ENCODE assay signal across 9 cellular contexts in the genomic region with DNA sequence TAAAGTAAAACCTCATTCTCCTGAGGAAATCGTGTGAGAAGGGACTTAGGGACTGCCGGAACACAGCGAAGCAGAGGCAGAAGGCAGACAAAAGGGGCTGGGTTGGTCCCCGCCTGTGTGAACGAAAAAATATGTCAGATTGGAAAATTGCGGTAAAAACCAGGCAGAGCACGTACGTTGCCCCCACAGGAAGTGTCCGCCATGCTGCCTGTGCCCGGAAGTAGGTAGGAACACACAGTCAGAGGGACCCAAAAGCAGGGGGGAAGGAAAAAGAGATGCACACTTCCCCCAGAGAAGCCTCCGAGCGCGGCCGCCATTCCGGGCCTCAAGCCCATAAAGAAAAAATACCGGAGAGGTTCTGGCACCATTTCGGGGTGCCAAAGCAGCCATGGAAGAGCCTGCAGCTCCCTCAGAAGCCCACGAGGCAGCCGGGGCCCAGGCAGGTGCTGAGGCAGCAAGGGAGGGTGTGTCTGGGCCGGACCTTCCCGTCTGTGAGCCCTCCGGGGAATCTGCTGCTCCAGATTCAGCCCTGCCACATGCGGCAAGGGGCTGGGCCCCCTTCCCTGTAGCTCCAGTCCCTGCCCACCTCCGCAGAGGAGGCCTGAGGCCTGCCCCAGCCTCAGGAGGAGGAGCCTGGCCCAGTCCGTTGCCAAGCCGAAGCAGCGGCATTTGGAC. TPM values are rescaled to one million over a fixed set of nuclear protein-coding genes. Genes with fewer than 3 reads are reported as not detected.
DNase-seq lines count a peak whose midpoint lies in the region; ATAC-seq and TF ChIP-seq lines count a peak whose summit lies in the region.
"Had no signal": no experiment of that assay in that cellular context is flagged by ENCODE, and none has a peak within 500 bp of the region (broad histone marks: within the 10 kb centered on the region; RNA-seq: fewer than 3 reads in every experiment).

A gene (plus strand): TSS at position 280 of the 675 bp plus-strand sequence. CDS start 109 bp downstream, at position 389.

- DNase-seq in activated CD4-positive, CD25-positive, alpha-beta regulatory T cell treated with anti-CD3 and anti-CD28 coated beads, Interleukin-2, amount 50 U/mL, for 16 hours (ENCODE audit: low read depth, low spot score) = peak; percentile 6
- no peak for DNase-seq in activated CD4-positive, CD25-positive, alpha-beta regulatory T cell treated with anti-CD3 and anti-CD28 coated beads, Interleukin-2, amount 50 U/mL, for 72 hours
- DNase-seq in PC-3 (no peak), left colon (peak in 1 of 2 donors; percentile 30)
- DNase-seq in activated naive CD8-positive, alpha-beta T cell treated with anti-CD3 and anti-CD28 coated beads, Interleukin-2, amount 50 U/mL, for 24 hours = peak; percentile 9

- no peaks in the 10 kb centered on the region for H3K9me3 ChIP-seq in PC-3 (ENCODE audit: low read length)

- peaks cover 2% of the 10 kb centered on the region for H3K4me1 Mint-ChIP-seq in activated naive CD8-positive, alpha-beta T cell treated with anti-CD3 and anti-CD28 coated beads, Interleukin-2, amount 50 U/mL, for 24 hours
- H3K4me1 Mint-ChIP-seq in stimulated activated memory B cell treated with anti-CD40 and anti-IgM and Interleukin-4, amounts not matched to agents 10 μg/mL and 1 μg/mL and 100 μg/mL, for 72 hours = no peaks in the 10 kb centered on the region

- H3F3A ChIP-seq in PC-3 (ENCODE audit: low read length, unreplicated experiment) = no peaks in the 10 kb centered on the region

- peak within 1 kb of the TSS; percentile 49 for H3K27ac Mint-ChIP-seq in activated naive CD8-positive, alpha-beta T cell treated with anti-CD3 and anti-CD28 coated beads, Interleukin-2, amount 50 U/mL, for 24 hours
- peak within 1 kb of the TSS; percentile 37 for H3K27ac Mint-ChIP-seq in stimulated activated memory B cell treated with anti-CD40 and anti-IgM and Interleukin-4, amounts not matched to agents 10 μg/mL and 1 μg/mL and 100 μg/mL, for 72 hours
- H3K27ac Mint-ChIP-seq: activated naive CD4-positive, alpha-beta T cell treated with anti-CD3 and anti-CD28 coated beads, Interleukin-2, amount 50 U/mL, for 72 hours had no signal

- 0 out of 2 replicates have a peak within 1 kb of the TSS, but pooled peaks have one; percentile 30 for H3K4me2 ChIP-seq in PC-3 (ENCODE audit: low read length)

- no peak for TF ChIP-seq CTCF in PC-3 (conservative IDR thresholded peaks at IDR 0.05; ENCODE audit: low read depth, low read length)

- intact Hi-C loops in PC-3 (cut with micrococcal nuclease) = no loop called here
- intact Hi-C loops in left colon (cut with DNase I, micrococcal nuclease) = no loop called here

- H3K27me3 Mint-ChIP-seq in activated naive CD8-positive, alpha-beta T cell treated with anti-CD3 and anti-CD28 coated beads, Interleukin-2, amount 50 U/mL, for 24 hours = peaks cover 2% of the 10 kb centered on the region
- H3K27me3 Mint-ChIP-seq in stimulated activated memory B cell treated with anti-CD40 and anti-IgM and Interleukin-4, amounts not matched to agents 10 μg/mL and 1 μg/mL and 100 μg/mL, for 72 hours = no peaks in the 10 kb centered on the region

- H3K4me3 Mint-ChIP-seq in activated naive CD8-positive, alpha-beta T cell treated with anti-CD3 and anti-CD28 coated beads, Interleukin-2, amount 50 U/mL, for 24 hours = peak within 1 kb of the TSS; percentile 69
- H3K4me3 Mint-ChIP-seq in stimulated activated memory B cell treated with anti-CD40 and anti-IgM and Interleukin-4, amounts not matched to agents 10 μg/mL and 1 μg/mL and 100 μg/mL, for 72 hours = peak within 1 kb of the TSS; percentile 66

- H3K36me3 Mint-ChIP-seq in activated naive CD8-positive, alpha-beta T cell treated with anti-CD3 and anti-CD28 coated beads, Interleukin-2, amount 50 U/mL, for 24 hours (ENCODE audit: low read depth) = no peaks in the 10 kb centered on the region
- no peaks in the 10 kb centered on the region for H3K36me3 Mint-ChIP-seq in stimulated activated memory B cell treated with anti-CD40 and anti-IgM and Interleukin-4, amounts not matched to agents 10 μg/mL and 1 μg/mL and 100 μg/mL, for 72 hours

- 0 out of 2 replicates have a peak within 1 kb of the TSS, but pooled peaks have one; percentile 5 for H3K4me3 ChIP-seq in PC-3 (ENCODE audit: low read length)

- POLR2A ChIA-PET in PC-3 (lab: Charles Lee; ENCODE audit: unreplicated experiment) = no interaction called here

- H3K27ac ChIP-seq in PC-3 (ENCODE audit: low read length) = peak within 1 kb of the TSS; percentile 28

- no TSS peak for BruUV-seq in PC-3 (replicated peaks; lab: Mats Ljungman, UMichigan)

- ATAC-seq in PC-3 = no peak
- peak; percentile 59 for ATAC-seq in activated naive CD8-positive, alpha-beta T cell treated with anti-CD3 and anti-CD28 coated beads, Interleukin-2, amount 50 U/mL, for 24 hours
- peak; percentile 53 for ATAC-seq in left colon
- ATAC-seq in stimulated activated memory B cell treated with anti-CD40 and anti-IgM and Interleukin-4, amounts not matched to agents 10 μg/mL and 1 μg/mL and 100 μg/mL, for 72 hours = peak; percentile 20
- no peak for ATAC-seq in HG03442 (IDR thresholded peaks at IDR 0.05; ENCODE audit: unreplicated experiment)
- no peak for ATAC-seq in GM18498 (IDR thresholded peaks at IDR 0.05; ENCODE audit: unreplicated experiment)

- no peaks in the 10 kb centered on the region for H3K27me3 ChIP-seq in PC-3 (ENCODE audit: low read length)

- no peaks in the 10 kb centered on the region for H3K36me3 ChIP-seq in PC-3 (ENCODE audit: low read depth, low read length)

- H3K9me3 Mint-ChIP-seq in activated naive CD8-positive, alpha-beta T cell treated with anti-CD3 and anti-CD28 coated beads, Interleukin-2, amount 50 U/mL, for 24 hours = no peaks in the 10 kb centered on the region
- H3K9me3 Mint-ChIP-seq in stimulated activated memory B cell treated with anti-CD40 and anti-IgM and Interleukin-4, amounts not matched to agents 10 μg/mL and 1 μg/mL and 100 μg/mL, for 72 hours = peaks cover 8% of the 10 kb centered on the region

- H4K20me1 ChIP-seq in PC-3 (ENCODE audit: low read length) = no peaks in the 10 kb centered on the region

- H3K79me2 ChIP-seq in PC-3 (ENCODE audit: low read length) = no peaks in the 10 kb centered on the region

- no peaks in the 10 kb centered on the region for H3K4me1 ChIP-seq in PC-3 (ENCODE audit: insufficient read depth, low read length)

- peak within 1 kb of the TSS; percentile 27; the same call in 1 of the 2 replicates for H3K9ac ChIP-seq in PC-3 (ENCODE audit: low read length)

- CTCF ChIA-PET in PC-3 (lab: Charles Lee) = no interaction called here

- no peaks in the 10 kb centered on the region for H3K9me2 ChIP-seq in PC-3 (replicated peaks; ENCODE audit: low read length)

- no peak within 1 kb of the TSS for H2AFZ ChIP-seq in PC-3 (ENCODE audit: low read length)

RNA-seq across cellular contexts. Expression of the gene that starts here (rescaled TPM):
- total RNA-seq in PC-3 (2014; rRNA removed) (0.18 and 1.8 TPM in 2 replicates), left colon (1 to 10 TPM in 1 of 2 donors, not detected in 1; 3.9 TPM)

Comparison
In these comparisons a context has a peak if more than half of its experiments do, and no peak if none do; other contexts are left out.
1. DNase-seq: peak in activated CD4-positive, CD25-positive, alpha-beta regulatory T cell treated with anti-CD3 and anti-CD28 coated beads, Interleukin-2, amount 50 U/mL, for 16 hours (single experiment) and activated naive CD8-positive, alpha-beta T cell treated with anti-CD3 and anti-CD28 coated beads, Interleukin-2, amount 50 U/mL, for 24 hours (single experiment); none in activated CD4-positive, CD25-positive, alpha-beta regulatory T cell treated with anti-CD3 and anti-CD28 coated beads, Interleukin-2, amount 50 U/mL, for 72 hours (single experiment) and PC-3 (single experiment).
2. ATAC-seq: peak in activated naive CD8-positive, alpha-beta T cell treated with anti-CD3 and anti-CD28 coated beads, Interleukin-2, amount 50 U/mL, for 24 hours (single experiment), left colon (single experiment) and stimulated activated memory B cell treated with anti-CD40 and anti-IgM and Interleukin-4, amounts not matched to agents 10 μg/mL and 1 μg/mL and 100 μg/mL, for 72 hours (single experiment); none in PC-3 (single experiment), HG03442 (single experiment) and GM18498 (single experiment).